ENCODE assay signal across 17 cellular contexts in the genomic region with DNA sequence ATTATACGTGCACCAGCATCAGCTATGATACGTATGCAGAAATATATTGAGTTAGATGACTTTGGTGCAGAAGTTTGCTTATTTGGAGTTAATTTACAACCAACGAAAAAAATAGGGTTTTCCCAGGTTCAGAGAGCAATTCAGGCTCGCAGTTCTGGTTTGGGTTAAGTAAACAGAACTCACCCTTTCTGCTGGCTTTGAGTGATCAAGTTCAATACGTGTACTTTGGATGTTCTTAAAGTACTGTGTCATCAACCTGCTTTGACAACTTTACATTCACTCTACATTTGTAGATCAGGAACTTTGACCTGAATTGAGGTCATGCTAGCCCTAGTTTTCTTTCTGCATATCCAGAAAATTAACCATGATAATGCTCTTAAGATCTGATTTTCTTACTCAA. TPM values are rescaled to one million over a fixed set of nuclear protein-coding genes. Genes with fewer than 3 reads are reported as not detected.
DNase-seq lines count a peak whose midpoint lies in the region; ATAC-seq and TF ChIP-seq lines count a peak whose summit lies in the region.
"Had no signal": no experiment of that assay in that cellular context is flagged by ENCODE, and none has a peak within 500 bp of the region (broad histone marks: within the 10 kb centered on the region; RNA-seq: fewer than 3 reads in every experiment).

No MANE protein-coding gene starts in this region.

- H3K4me1 ChIP-seq in OCI-LY3 (ENCODE audit: low read length): no peaks in the 10 kb centered on the region
- peaks cover 9% of the 10 kb centered on the region for H3K4me1 ChIP-seq in hepatocyte (ENCODE audit: insufficient read depth)
- peaks cover 9 to 50% (median 44%) of the 10 kb centered on the region in 4 donors for H3K4me1 ChIP-seq in liver (ENCODE audit: control insufficient read depth in 4 of 4, insufficient read depth in 4 of 4, low read length in 3 of 4)
- H3K4me1 ChIP-seq in colonic mucosa: no peaks in the 10 kb centered on the region

- no peaks in the 10 kb centered on the region for H3K27me3 ChIP-seq in OCI-LY3 (ENCODE audit: low read depth, low read length)
- H3K27me3 ChIP-seq in hepatocyte: no peaks in the 10 kb centered on the region
- no peaks in the 10 kb centered on the region for H3K27me3 ChIP-seq in liver (ENCODE audit: control insufficient read depth in 4 of 4, insufficient read depth in 4 of 4, low read length in 3 of 4)
- no peaks in the 10 kb centered on the region for H3K27me3 ChIP-seq in colonic mucosa

- no peaks in the 10 kb centered on the region for H3K9me2 ChIP-seq in hepatocyte (replicated peaks; ENCODE audit: insufficient read depth)

- H3K79me2 ChIP-seq in OCI-LY3 (ENCODE audit: low read length): no peaks in the 10 kb centered on the region
- no peaks in the 10 kb centered on the region for H3K79me2 ChIP-seq in hepatocyte

- TF ChIP-seq RAD21 in liver (IDR thresholded peaks at IDR 0.05): peak; percentile 52 to 67

- intact Hi-C loops in Right ventricle myocardium superior (cut with DNase I): no loop called here
- intact Hi-C loops in colonic mucosa (cut with DNase I): no loop called here

- no peak overlapping the region for H3K4me3 ChIP-seq in OCI-LY3 (ENCODE audit: low read length)
- H3K4me3 ChIP-seq in hepatocyte: no peak overlapping the region
- H3K4me3 ChIP-seq in liver (ENCODE audit: low read depth in 1 of 3, low read length in 3 of 3): no peak overlapping the region
- H3K4me3 ChIP-seq in colonic mucosa: no peak overlapping the region

- H3K4me2 ChIP-seq in OCI-LY3 (ENCODE audit: low read length): peak overlapping the region; percentile 33
- H3K4me2 ChIP-seq in hepatocyte: peak overlapping the region; percentile 32

- H4K20me1 ChIP-seq in OCI-LY3 (ENCODE audit: insufficient read depth, low read length): no peaks in the 10 kb centered on the region
- H4K20me1 ChIP-seq in hepatocyte (ENCODE audit: insufficient read depth, poor library complexity, severe bottlenecking): no peaks in the 10 kb centered on the region

- H3K27ac ChIP-seq in OCI-LY3 (ENCODE audit: low read length) (no peak overlapping the region), hepatocyte (peak overlapping the region; percentile 32), liver (ENCODE audit: low read depth in 1 of 2, low read length in 2 of 2) (peak overlapping the region; percentile 73 to 86), colonic mucosa (no peak overlapping the region)
- H3K27ac ChIP-seq: C4-2B had no signal

- H3K36me3 ChIP-seq in OCI-LY3 (replicated peaks; ENCODE audit: low read depth, low read length) (no peaks in the 10 kb centered on the region), hepatocyte (replicated peaks; ENCODE audit: insufficient read depth, low read depth) (no peaks in the 10 kb centered on the region), liver (ENCODE audit: control insufficient read depth in 4 of 4, insufficient read depth in 3 of 4, low read depth in 1 of 4, low read length in 3 of 4) (peaks cover 0 to 3% (median 0%) of the 10 kb centered on the region in 4 donors), colonic mucosa (no peaks in the 10 kb centered on the region)

- H2AFZ ChIP-seq in OCI-LY3 (ENCODE audit: low read depth, low read length): no peak overlapping the region
- H2AFZ ChIP-seq in hepatocyte: no peak overlapping the region

- H3K9me3 ChIP-seq in OCI-LY3 (ENCODE audit: insufficient read depth, low read length) (no peaks in the 10 kb centered on the region), hepatocyte (ENCODE audit: low read depth) (no peaks in the 10 kb centered on the region), liver (ENCODE audit: control insufficient read depth in 4 of 4, low read length in 3 of 4) (no peaks in the 10 kb centered on the region), colonic mucosa (no peaks in the 10 kb centered on the region)

- TF ChIP-seq CTCF in OCI-LY3 (IDR thresholded peaks at IDR 0.05; ENCODE audit: low read depth, low read length) (no peak), hepatocyte (IDR thresholded peaks at IDR 0.05; ENCODE audit: poor library complexity) (no peak), liver (IDR thresholded peaks at IDR 0.05; ENCODE audit: low read depth, low read length, missing input control) (no peak), colonic mucosa (IDR thresholded peaks at IDR 0.05) (no peak)

- DNase-seq in hepatocyte (ENCODE audit: low spot score) (peak; percentile 40), renal cortical epithelial cell (ENCODE audit: low read depth) (peak; percentile 38), Right ventricle myocardium superior (no peak), colonic mucosa (no peak)
- DNase-seq in stimulated activated CD8-positive, alpha-beta memory T cell treated with anti-CD3 and anti-CD28 coated beads, Interleukin-4, amount 100 ng/mL, for 48 hours: no peak
- DNase-seq: AML-193; CD4-positive, alpha-beta T cell; DMS79 treated with DMSO at 0.1 percent for 48 hours; GF-D8; H9; KBM-7 had no signal

- WGBS in hepatocyte (ENCODE audit: low lambda C conversion rate, missing lambda C conversion rate): 58% methylated on average over 5 of the region's 5 CpGs
- 26% methylated on average over 5 of the region's 5 CpGs for WGBS in liver

- ATAC-seq in GM21381 (IDR thresholded peaks at IDR 0.05; ENCODE audit: unreplicated experiment) (no peak), Right ventricle myocardium superior (ENCODE audit: poor library complexity) (no peak)

- H3K9ac ChIP-seq in OCI-LY3 (ENCODE audit: low read length) (no peak overlapping the region), liver (ENCODE audit: low read depth in 1 of 2, low read length in 2 of 2) (no peak overlapping the region), colonic mucosa (ENCODE audit: low read depth in 2 of 2, low read length in 2 of 2) (no peak overlapping the region)

TF ChIP-seq in liver, 16 proteins besides CTCF, POLR2A, EP300 and RAD21 (continues in another document):
- peak; percentile 86 to 94 for TF ChIP-seq JUND (IDR thresholded peaks at IDR 0.05)
- peak in 1 of 2 donors; percentile 43 for TF ChIP-seq EGR1 (IDR thresholded peaks at IDR 0.05; ENCODE audit: low read depth in 2 of 2)
- TF ChIP-seq FOXA1 (IDR thresholded peaks at IDR 0.05): peak; percentile 92
- TF ChIP-seq GABPA (IDR thresholded peaks at IDR 0.05 in 1 of 2, conservative IDR thresholded peaks at IDR 0.05 in 1 of 2): peak in 1 of 2 donors; percentile 53
- peak; percentile 97 to 98 for TF ChIP-seq HNF4A (conservative IDR thresholded peaks at IDR 0.05)
- peak; percentile 76 for TF ChIP-seq YY1 (IDR thresholded peaks at IDR 0.05)
- TF ChIP-seq, protein P1, sequence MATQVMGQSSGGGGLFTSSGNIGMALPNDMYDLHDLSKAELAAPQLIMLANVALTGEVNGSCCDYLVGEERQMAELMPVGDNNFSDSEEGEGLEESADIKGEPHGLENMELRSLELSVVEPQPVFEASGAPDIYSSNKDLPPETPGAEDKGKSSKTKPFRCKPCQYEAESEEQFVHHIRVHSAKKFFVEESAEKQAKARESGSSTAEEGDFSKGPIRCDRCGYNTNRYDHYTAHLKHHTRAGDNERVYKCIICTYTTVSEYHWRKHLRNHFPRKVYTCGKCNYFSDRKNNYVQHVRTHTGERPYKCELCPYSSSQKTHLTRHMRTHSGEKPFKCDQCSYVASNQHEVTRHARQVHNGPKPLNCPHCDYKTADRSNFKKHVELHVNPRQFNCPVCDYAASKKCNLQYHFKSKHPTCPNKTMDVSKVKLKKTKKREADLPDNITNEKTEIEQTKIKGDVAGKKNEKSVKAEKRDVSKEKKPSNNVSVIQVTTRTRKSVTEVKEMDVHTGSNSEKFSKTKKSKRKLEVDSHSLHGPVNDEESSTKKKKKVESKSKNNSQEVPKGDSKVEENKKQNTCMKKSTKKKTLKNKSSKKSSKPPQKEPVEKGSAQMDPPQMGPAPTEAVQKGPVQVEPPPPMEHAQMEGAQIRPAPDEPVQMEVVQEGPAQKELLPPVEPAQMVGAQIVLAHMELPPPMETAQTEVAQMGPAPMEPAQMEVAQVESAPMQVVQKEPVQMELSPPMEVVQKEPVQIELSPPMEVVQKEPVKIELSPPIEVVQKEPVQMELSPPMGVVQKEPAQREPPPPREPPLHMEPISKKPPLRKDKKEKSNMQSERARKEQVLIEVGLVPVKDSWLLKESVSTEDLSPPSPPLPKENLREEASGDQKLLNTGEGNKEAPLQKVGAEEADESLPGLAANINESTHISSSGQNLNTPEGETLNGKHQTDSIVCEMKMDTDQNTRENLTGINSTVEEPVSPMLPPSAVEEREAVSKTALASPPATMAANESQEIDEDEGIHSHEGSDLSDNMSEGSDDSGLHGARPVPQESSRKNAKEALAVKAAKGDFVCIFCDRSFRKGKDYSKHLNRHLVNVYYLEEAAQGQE (IDR thresholded peaks at IDR 0.05): peak; percentile 78
- TF ChIP-seq, protein P2, sequence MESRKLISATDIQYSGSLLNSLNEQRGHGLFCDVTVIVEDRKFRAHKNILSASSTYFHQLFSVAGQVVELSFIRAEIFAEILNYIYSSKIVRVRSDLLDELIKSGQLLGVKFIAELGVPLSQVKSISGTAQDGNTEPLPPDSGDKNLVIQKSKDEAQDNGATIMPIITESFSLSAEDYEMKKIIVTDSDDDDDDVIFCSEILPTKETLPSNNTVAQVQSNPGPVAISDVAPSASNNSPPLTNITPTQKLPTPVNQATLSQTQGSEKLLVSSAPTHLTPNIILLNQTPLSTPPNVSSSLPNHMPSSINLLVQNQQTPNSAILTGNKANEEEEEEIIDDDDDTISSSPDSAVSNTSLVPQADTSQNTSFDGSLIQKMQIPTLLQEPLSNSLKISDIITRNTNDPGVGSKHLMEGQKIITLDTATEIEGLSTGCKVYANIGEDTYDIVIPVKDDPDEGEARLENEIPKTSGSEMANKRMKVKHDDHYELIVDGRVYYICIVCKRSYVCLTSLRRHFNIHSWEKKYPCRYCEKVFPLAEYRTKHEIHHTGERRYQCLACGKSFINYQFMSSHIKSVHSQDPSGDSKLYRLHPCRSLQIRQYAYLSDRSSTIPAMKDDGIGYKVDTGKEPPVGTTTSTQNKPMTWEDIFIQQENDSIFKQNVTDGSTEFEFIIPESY (IDR thresholded peaks at IDR 0.05): peak; percentile 91
- TF ChIP-seq, protein P3, sequence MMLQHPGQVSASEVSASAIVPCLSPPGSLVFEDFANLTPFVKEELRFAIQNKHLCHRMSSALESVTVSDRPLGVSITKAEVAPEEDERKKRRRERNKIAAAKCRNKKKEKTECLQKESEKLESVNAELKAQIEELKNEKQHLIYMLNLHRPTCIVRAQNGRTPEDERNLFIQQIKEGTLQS (IDR thresholded peaks at IDR 0.05): peak; percentile 73
- peak; percentile 29 for TF ChIP-seq TAF1 (conservative IDR thresholded peaks at IDR 0.05)

RNA-seq across cellular contexts. Expression of a gene that starts 40.7 kb away (rescaled TPM):
- 9.6 and 10.2 TPM in 2 replicates for total RNA-seq in hepatocyte
- polyA plus RNA-seq in hepatocyte: 2.9 and 5.3 TPM in 2 replicates
- total RNA-seq in liver: 10 to 100 TPM; 16.9 to 76.4 TPM
- 10 to 100 TPM; 26.8 to 50.7 TPM for polyA plus RNA-seq in liver
- total RNA-seq in renal cortical epithelial cell: 0.10 TPM in 1 of 2 replicates, not detected in the other
- not detected for total RNA-seq in Right ventricle myocardium superior
- not detected for total RNA-seq in colonic mucosa
- total RNA-seq: H1, H9 had no signal
- polyA plus RNA-seq: IgD-negative memory B cell had no signal

RNA-seq across cellular contexts. Expression of a gene that starts 51.8 kb away (rescaled TPM):
- total RNA-seq in hepatocyte (33.7 and 35.2 TPM in 2 replicates), liver (10 to 100 TPM; 18.2 to 19.8 TPM), renal cortical epithelial cell (26.0 and 32.1 TPM in 2 replicates), Right ventricle myocardium superior (9.9 TPM), colonic mucosa (10 to 100 TPM; 21.7 to 24.9 TPM)
- polyA plus RNA-seq in hepatocyte (22.8 and 28.2 TPM in 2 replicates), liver (10 to 100 TPM; 13.5 to 19.9 TPM)

Comparison
In these comparisons a context has a peak if more than half of its experiments do, and no peak if none do; other contexts are left out.
1. H3K27ac ChIP-seq: peak in hepatocyte (single experiment) and liver (2 of 2); none in OCI-LY3 (single experiment) and colonic mucosa (single experiment).
2. DNase-seq: peak in hepatocyte (single experiment) and renal cortical epithelial cell (single experiment); none in stimulated activated CD8-positive, alpha-beta memory T cell treated with anti-CD3 and anti-CD28 coated beads, Interleukin-4, amount 100 ng/mL, for 48 hours (single experiment), Right ventricle myocardium superior (single experiment) and colonic mucosa (single experiment).